17 cellular contexts compared by ENCODE assay signal in genomic region chr19:44949550-44949949, GRCh38. TPM values are rescaled to one million over a fixed set of nuclear protein-coding genes. Genes with fewer than 3 reads are reported as not detected.
A peak's percentile ranks its signal among the peaks of the same experiment; 100 is the strongest.
DNase-seq lines count a peak whose midpoint lies in the region; ATAC-seq and TF ChIP-seq lines count a peak whose summit lies in the region.
"Had no signal": no experiment of that assay in that cellular context is flagged by ENCODE, and none has a peak within 500 bp of the region (broad histone marks: within the 10 kb centered on the region; RNA-seq: fewer than 3 reads in every experiment).

No MANE protein-coding gene starts in this region.

- H3K27me3 Mint-ChIP-seq in T-helper 17 cell = no peaks in the 10 kb centered on the region
- H3K27me3 Mint-ChIP-seq in CD8-positive, alpha-beta memory T cell = peaks cover 0 to 1% of the 10 kb centered on the region in 2 donors
- H3K27me3 Mint-ChIP-seq: CD4-positive, alpha-beta T cell had no signal

- peak overlapping the region; percentile 68 for H3K9ac ChIP-seq in BLaER1

- no peaks in the 10 kb centered on the region for H4K20me1 ChIP-seq in BLaER1

- H3K27ac ChIP-seq in BLaER1 = peak overlapping the region; percentile 65
- no peak overlapping the region for H3K27ac ChIP-seq in CD8-positive, alpha-beta memory T cell (ENCODE audit: low read depth, low read length)

- no peaks in the 10 kb centered on the region for H3K9me3 ChIP-seq in BLaER1
- H3K9me3 ChIP-seq in T-helper 17 cell (ENCODE audit: control insufficient read depth, low read length, poor library complexity, severe bottlenecking) = no peaks in the 10 kb centered on the region
- H3K9me3 ChIP-seq in CD8-positive, alpha-beta memory T cell (ENCODE audit: low read length) = no peaks in the 10 kb centered on the region
- H3K9me3 ChIP-seq: HAP-1 had no signal

- no peak for TF ChIP-seq CTCF in GM10266 (IDR thresholded peaks at IDR 0.05; ENCODE audit: control insufficient read depth, insufficient read depth, low read depth, missing control alignments)

- peaks cover 2% of the 10 kb centered on the region for H3K36me3 Mint-ChIP-seq in T-helper 17 cell (ENCODE audit: low read depth)
- peaks cover 0 to 12% (median 2%) of the 10 kb centered on the region in 3 donors for H3K36me3 Mint-ChIP-seq in CD8-positive, alpha-beta memory T cell

- no peaks in the 10 kb centered on the region for H3K27me3 ChIP-seq in BLaER1
- no peaks in the 10 kb centered on the region for H3K27me3 ChIP-seq in CD8-positive, alpha-beta memory T cell (ENCODE audit: insufficient read depth, low read length, poor library complexity, severe bottlenecking)

- POLR2A ChIA-PET in CD8-positive, alpha-beta memory T cell (lab: Charles Lee) = interaction anchor here (0.6 kb wide), 1 partner anchor 445 kb away, joined by 4 read pairs; no protein-coding TSS in a partner anchor

- H3K36me3 ChIP-seq in BLaER1 = peaks cover 5% of the 10 kb centered on the region; the same call in 1 of the 2 replicates
- no peaks in the 10 kb centered on the region for H3K36me3 ChIP-seq in CD8-positive, alpha-beta memory T cell (ENCODE audit: insufficient read depth, low read length)

- no peak overlapping the region for H3K4me3 Mint-ChIP-seq in T-helper 17 cell
- no peak overlapping the region for H3K4me3 Mint-ChIP-seq in CD8-positive, alpha-beta memory T cell
- H3K4me3 Mint-ChIP-seq: CD4-positive, alpha-beta T cell had no signal

- no peak overlapping the region for H3K4me3 ChIP-seq in BLaER1
- H3K4me3 ChIP-seq in CD8-positive, alpha-beta memory T cell (ENCODE audit: low read length) = no peak overlapping the region
- H3K4me3 ChIP-seq: HAP-1 had no signal

- no peak for DNase-seq in T-helper 17 cell
- peak; percentile 65 for DNase-seq in left lobe of liver (ENCODE audit: low spot score)
- peak; percentile 46 for DNase-seq in myocyte (ENCODE audit: low read depth)
- no peak for DNase-seq in activated effector memory CD4-positive, alpha-beta T cell treated with anti-CD3 and anti-CD28 coated beads, Interleukin-2, amount 50 U/mL, for 16 hours
- DNase-seq in DMS 273 (lab: John Stamatoyannopoulos, UW; ENCODE audit: unreplicated experiment) = no peak
- DNase-seq in GM10266 (ENCODE audit: extremely low spot score) = no peak
- DNase-seq in CD8-positive, alpha-beta memory T cell = no peak
- DNase-seq: 8988T; AML-193; C1 segment of cervical spinal cord; CD4-positive, alpha-beta T cell; DMS153; DMS79 treated with DMSO at 0.1 percent for 48 hours; EL had no signal

- CTCF ChIA-PET in CD8-positive, alpha-beta memory T cell (lab: Charles Lee) = no interaction called here

- no peaks in the 10 kb centered on the region for H3K9me3 Mint-ChIP-seq in CD8-positive, alpha-beta memory T cell
- H3K9me3 Mint-ChIP-seq: CD4-positive, alpha-beta T cell had no signal

- peak overlapping the region; percentile 29 for H3K27ac Mint-ChIP-seq in T-helper 17 cell
- no peak overlapping the region for H3K27ac Mint-ChIP-seq in CD8-positive, alpha-beta memory T cell
- H3K27ac Mint-ChIP-seq: CD4-positive, alpha-beta T cell had no signal

- peaks cover 30% of the 10 kb centered on the region for H3K4me1 ChIP-seq in BLaER1
- H3K4me1 ChIP-seq in CD8-positive, alpha-beta memory T cell (ENCODE audit: insufficient read depth, low read length) = peaks cover 9% of the 10 kb centered on the region
- H3K4me1 ChIP-seq: HAP-1 had no signal

- peak overlapping the region; percentile 64 for H3K4me2 ChIP-seq in BLaER1

- ATAC-seq in T-helper 17 cell = no peak
- ATAC-seq in left lobe of liver = peak; percentile 0

- H3K4me1 Mint-ChIP-seq in T-helper 17 cell = peaks cover 9% of the 10 kb centered on the region
- peaks cover 9 to 14% (median 13%) of the 10 kb centered on the region in 3 donors for H3K4me1 Mint-ChIP-seq in CD8-positive, alpha-beta memory T cell

RNA-seq across cellular contexts. Expression of gene APOC2, which starts 3.7 kb away (rescaled TPM):
- not detected for total RNA-seq in T-helper 17 cell
- total RNA-seq in left lobe of liver = 1,677 TPM
- total RNA-seq in myocyte = 4.8 and 8.8 TPM in 2 replicates
- not detected for polyA plus RNA-seq in myocyte (2012)
- not detected for total RNA-seq in CD8-positive, alpha-beta memory T cell
- not detected for polyA plus RNA-seq in CD8-positive, alpha-beta memory T cell
- total RNA-seq: CD4-positive, alpha-beta T cell; H1 had no signal
- polyA plus RNA-seq: H1 had no signal

RNA-seq across cellular contexts. Expression of gene CLPTM1, which starts 5.6 kb away (rescaled TPM):
- total RNA-seq in T-helper 17 cell = 10 to 100 TPM; 76.7 to 78.4 TPM
- total RNA-seq in left lobe of liver = 92.6 TPM
- total RNA-seq in myocyte = 73.2 and 91.7 TPM in 2 replicates
- 117 TPM for polyA plus RNA-seq in myocyte (2012)
- total RNA-seq in CD8-positive, alpha-beta memory T cell = 10 to 100 TPM; 78.6 to 82.5 TPM
- 27.5 TPM for polyA plus RNA-seq in CD8-positive, alpha-beta memory T cell

RNA-seq across cellular contexts. Expression of gene APOC4, which starts 7.5 kb away (rescaled TPM):
- total RNA-seq in T-helper 17 cell (not detected), left lobe of liver (297 TPM), myocyte (not detected in 2 replicates)
- not detected for polyA plus RNA-seq in myocyte (2012)
- total RNA-seq in CD8-positive, alpha-beta memory T cell = not detected
- not detected for polyA plus RNA-seq in CD8-positive, alpha-beta memory T cell
- total RNA-seq: CD4-positive, alpha-beta T cell; H1 had no signal
- polyA plus RNA-seq: H1 had no signal

RNA-seq across cellular contexts. Expression of gene APOC1, which starts 35.1 kb away (rescaled TPM):
- total RNA-seq in T-helper 17 cell (not detected), left lobe of liver (6,817 TPM), myocyte (21.8 and 52.3 TPM in 2 replicates)
- polyA plus RNA-seq in myocyte (2012) = 7.3 TPM
- 1 to 10 TPM; 4.6 to 5.7 TPM for total RNA-seq in CD8-positive, alpha-beta memory T cell
- not detected for polyA plus RNA-seq in CD8-positive, alpha-beta memory T cell
- total RNA-seq: CD4-positive, alpha-beta T cell had no signal

RNA-seq across cellular contexts. Expression of gene APOE, which starts 44.0 kb away (rescaled TPM):
- total RNA-seq in T-helper 17 cell (1 to 10 TPM; 1.3 to 2.0 TPM), left lobe of liver (5,009 TPM), myocyte (4,388 and 5,075 TPM in 2 replicates)
- polyA plus RNA-seq in myocyte (2012) = 34.2 TPM
- 1 to 10 TPM; 4.5 TPM for total RNA-seq in CD8-positive, alpha-beta memory T cell
- not detected for polyA plus RNA-seq in CD8-positive, alpha-beta memory T cell

Comparison
In these comparisons a context has a peak if more than half of its experiments do, and no peak if none do; other contexts are left out.
1. DNase-seq: peak in left lobe of liver (single experiment) and myocyte (single experiment); none in T-helper 17 cell (0 of 3), activated effector memory CD4-positive, alpha-beta T cell treated with anti-CD3 and anti-CD28 coated beads, Interleukin-2, amount 50 U/mL, for 16 hours (single experiment), DMS 273 (single experiment), GM10266 (single experiment) and CD8-positive, alpha-beta memory T cell (0 of 5).
2. RNA of gene APOC2, which starts 3.7 kb away (total RNA-seq): 1,677 TPM in left lobe of liver (single experiment); 4.8 to 8.8 TPM in myocyte, not detected in CD8-positive, alpha-beta memory T cell and not detected in T-helper 17 cell; every median in the first group is over 100 times any median in the second.
3. RNA of gene APOC4, which starts 7.5 kb away (total RNA-seq): 297 TPM in left lobe of liver (single experiment); not detected in T-helper 17 cell, not detected in myocyte and not detected in CD8-positive, alpha-beta memory T cell; every median in the first group is over 100 times any median in the second.